ENCODE assay signal across 27 cellular contexts in genomic region chr1:169588112-169588511, GRCh38. TPM values are rescaled to one million over a fixed set of nuclear protein-coding genes. Genes with fewer than 3 reads are reported as not detected.
DNase-seq lines count a peak whose midpoint lies in the region; ATAC-seq, FAIRE-seq and TF ChIP-seq lines count a peak whose summit lies in the region.
"Had no signal": no experiment of that assay in that cellular context is flagged by ENCODE, and none has a peak within 500 bp of the region (broad histone marks: within the 10 kb centered on the region; RNA-seq: fewer than 3 reads in every experiment).

No MANE protein-coding gene starts in this region.

- no peak for ATAC-seq in activated CD8-positive, alpha-beta T cell treated with anti-CD3 and anti-CD28 coated beads for 36 hours
- ATAC-seq in activated CD8-positive, alpha-beta T cell treated with anti-CD3 and anti-CD28 coated beads, Interleukin-2, amount 10 ng/mL, durations not matched to agents 7 days and 5 days = no peak
- ATAC-seq in T-helper 17 cell (no peak), HepG2 (peak; percentile 32)
- ATAC-seq: K562 had no signal

- H3K4me1 ChIP-seq in HepG2 (ENCODE audit: insufficient read depth, low read length) = peaks cover 42% of the 10 kb centered on the region
- H3K4me1 ChIP-seq: SJCRH30 had no signal

- peaks cover 3% of the 10 kb centered on the region for H3K36me3 Mint-ChIP-seq in activated CD8-positive, alpha-beta T cell treated with anti-CD3 and anti-CD28 coated beads for 36 hours (ENCODE audit: low read depth)
- H3K36me3 Mint-ChIP-seq in activated CD8-positive, alpha-beta T cell treated with anti-CD3 and anti-CD28 coated beads, Interleukin-2, amount 10 ng/mL, durations not matched to agents 7 days and 5 days (ENCODE audit: low read depth) = no peaks in the 10 kb centered on the region
- H3K36me3 Mint-ChIP-seq in T-helper 17 cell (ENCODE audit: low read depth) = no peaks in the 10 kb centered on the region
- H3K36me3 Mint-ChIP-seq: CD4-positive, alpha-beta memory T cell had no signal

- no peak overlapping the region for H3K4me3 ChIP-seq in HepG2 (replicated peaks in 1 of 3; ENCODE audit: insufficient read depth in 1 of 3, low read depth in 2 of 3, low read length in 3 of 3)
- H3K4me3 ChIP-seq: K562, MG63, SJCRH30 had no signal

- H3K79me2 ChIP-seq in HepG2 (ENCODE audit: insufficient read depth, low read length) = peaks cover 32% of the 10 kb centered on the region

- H4K20me1 ChIP-seq in HepG2 (ENCODE audit: insufficient read depth, low read length) = no peaks in the 10 kb centered on the region

- H3K9me3 ChIP-seq in T-helper 17 cell (ENCODE audit: control insufficient read depth, low read length, poor library complexity, severe bottlenecking) (no peaks in the 10 kb centered on the region), HepG2 (ENCODE audit: low read length) (no peaks in the 10 kb centered on the region)
- H3K9me3 ChIP-seq: Caco-2, MG63, SJCRH30 had no signal

- 0% methylated on average over 1 of the region's 1 CpG for WGBS in HepG2 (ENCODE audit: low lambda C conversion rate)

- H3K27me3 ChIP-seq in HepG2 (ENCODE audit: control insufficient read depth in 1 of 2, insufficient read depth in 2 of 2, low read length in 2 of 2) = no peaks in the 10 kb centered on the region; a peak in 1 of 5 replicates

- peak; percentile 84 for FAIRE-seq in HepG2 (lab: Jason Lieb, UNC)
- FAIRE-seq in H54 (lab: Jason Lieb, UNC) = no peak
- FAIRE-seq: GM12891, K562, RCC 7860 had no signal

- TF ChIP-seq CTCF in activated CD8-positive, alpha-beta T cell treated with anti-CD3 and anti-CD28 coated beads for 36 hours (IDR thresholded peaks at IDR 0.05) = no peak
- TF ChIP-seq CTCF in HepG2 (CRISPR knock-in tag; IDR thresholded peaks at IDR 0.05) = no peak

- peak overlapping the region; percentile 98 for H3K4me2 ChIP-seq in HepG2 (ENCODE audit: low read depth, low read length)

- CTCF ChIA-PET in activated CD8-positive, alpha-beta T cell treated with anti-CD3 and anti-CD28 coated beads for 36 hours (lab: Charles Lee) = interaction anchor here (2.1 kb wide), 1 partner anchor 124 kb away, joined by 13 read pairs; no protein-coding TSS in a partner anchor
- CTCF ChIA-PET in activated CD8-positive, alpha-beta T cell treated with anti-CD3 and anti-CD28 coated beads, Interleukin-2, amount 10 ng/mL, durations not matched to agents 7 days and 5 days (lab: Charles Lee) = interaction anchor here (1.4 to 1.5 kb wide), 2 partner anchors 14 to 124 kb away, joined by 3 read pairs; no protein-coding TSS in a partner anchor
- CTCF ChIA-PET in HepG2 (lab: Yijun Ruan, JAX; ENCODE audit: low intra/inter-chr PET ratio, low total read pairs) = interaction anchor here (1.4 kb wide), 1 partner anchor 38 kb away, joined by 10 read pairs; no protein-coding TSS in a partner anchor

- H3K36me3 ChIP-seq in HepG2 (replicated peaks in 1 of 2; ENCODE audit: control insufficient read depth in 1 of 2, insufficient read depth in 2 of 2, low read length in 2 of 2) = no peaks in the 10 kb centered on the region; a peak in 1 of 5 replicates
- H3K36me3 ChIP-seq: MG63, SJCRH30 had no signal

- peak in 1 of 2 experiments; percentile 76; a peak in 1 of 4 replicates for TF ChIP-seq EP300 in HepG2 (IDR thresholded peaks at IDR 0.05; ENCODE audit: low read depth in 2 of 2, low read length in 2 of 2)
- no peak for TF ChIP-seq EP300 in HepG2 (CRISPR knock-in tag; IDR thresholded peaks at IDR 0.05; ENCODE audit: borderline replicate concordance)

- peak overlapping the region; percentile 69 for H3K27ac Mint-ChIP-seq in activated CD8-positive, alpha-beta T cell treated with anti-CD3 and anti-CD28 coated beads for 36 hours
- H3K27ac Mint-ChIP-seq in activated CD8-positive, alpha-beta T cell treated with anti-CD3 and anti-CD28 coated beads, Interleukin-2, amount 10 ng/mL, durations not matched to agents 7 days and 5 days = no peak overlapping the region
- peak overlapping the region; percentile 85 for H3K27ac Mint-ChIP-seq in T-helper 17 cell
- H3K27ac Mint-ChIP-seq: H9, HFFc6 had no signal

- peak overlapping the region; percentile 95 for H3K27ac ChIP-seq in HepG2 (ENCODE audit: extremely low read length, insufficient read depth, low read length)
- H3K27ac ChIP-seq: SJCRH30 had no signal

- DNase-seq in activated CD8-positive, alpha-beta T cell treated with anti-CD3 and anti-CD28 coated beads for 36 hours = no peak
- DNase-seq in activated CD8-positive, alpha-beta T cell treated with anti-CD3 and anti-CD28 coated beads, Interleukin-2, amount 10 ng/mL, durations not matched to agents 7 days and 5 days = no peak
- DNase-seq in HuH-7.5 (ENCODE audit: low spot score) = peak; percentile 18
- DNase-seq in T-helper 17 cell = no peak
- peak; percentile 91 for DNase-seq in HepG2 (ENCODE audit: low spot score)
- DNase-seq in H54 (ENCODE audit: insufficient read length, low spot score) = no peak
- DNase-seq in AG08396 (ENCODE audit: low spot score) = no peak
- DNase-seq: Caco-2; CD4-positive, alpha-beta memory T cell; DMS 273 treated with DMSO at 0.1 percent for 48 hours; DMS79 treated with DMSO at 0.1 percent for 48 hours; H9; HFFc6; MG63; NCI-H1417; NCI-H1694 treated with DMSO at 0.1 percent for 48 hours; NCI-H2081 treated with DMSO at 0.1 percent for 48 hours; NCI-H2171 treated with DMSO at 0.1 percent for 48 hours; NCI-H524 treated with DMSO at 0.1 percent for 48 hours; OCI-M1; SJCRH30 had no signal

- H3K4me1 Mint-ChIP-seq in activated CD8-positive, alpha-beta T cell treated with anti-CD3 and anti-CD28 coated beads for 36 hours (ENCODE audit: low read depth) = peaks cover 79% of the 10 kb centered on the region
- peaks cover 51% of the 10 kb centered on the region for H3K4me1 Mint-ChIP-seq in activated CD8-positive, alpha-beta T cell treated with anti-CD3 and anti-CD28 coated beads, Interleukin-2, amount 10 ng/mL, durations not matched to agents 7 days and 5 days (ENCODE audit: low read depth)
- H3K4me1 Mint-ChIP-seq in T-helper 17 cell = peaks cover 24% of the 10 kb centered on the region

- TF ChIP-seq RAD21 in HepG2 (CRISPR knock-in tag; IDR thresholded peaks at IDR 0.05) = no peak

- H3K4me3 Mint-ChIP-seq in activated CD8-positive, alpha-beta T cell treated with anti-CD3 and anti-CD28 coated beads for 36 hours = no peak overlapping the region
- H3K4me3 Mint-ChIP-seq in activated CD8-positive, alpha-beta T cell treated with anti-CD3 and anti-CD28 coated beads, Interleukin-2, amount 10 ng/mL, durations not matched to agents 7 days and 5 days = no peak overlapping the region
- H3K4me3 Mint-ChIP-seq in T-helper 17 cell = no peak overlapping the region
- H3K4me3 Mint-ChIP-seq: H9, HFFc6 had no signal

- in situ Hi-C loops in HepG2 (cut with HindIII; ENCODE audit: extremely low pct_ligation_motif_present, low pct_unique_long_range_greater_than_20kb) = no loop called here

- TF ChIP-seq POLR2A in HepG2 (IDR thresholded peaks at IDR 0.05; ENCODE audit: insufficient read depth in 1 of 2, low read depth in 2 of 2, low read length in 2 of 2) = no peak
- TF ChIP-seq POLR2A in H54 (IDR thresholded peaks at IDR 0.05; ENCODE audit: low read depth, low read length) = no peak

- H2AFZ ChIP-seq in HepG2 (ENCODE audit: low read length) = no peak overlapping the region

- no TSS peak for BruUV-seq in HepG2 (replicated peaks; lab: Mats Ljungman, UMichigan)

- intact Hi-C loops in activated CD8-positive, alpha-beta T cell treated with anti-CD3 and anti-CD28 coated beads for 36 hours (cut with micrococcal nuclease) = loop anchor here (5.0 kb wide), 3 partner anchors 101 to 124 kb away; partner anchors contain the start of genes SELL and SLC19A2
- intact Hi-C loops in HepG2 (cut with micrococcal nuclease; ENCODE audit: unreplicated experiment) = loop anchor here (5.0 kb wide), 2 partner anchors 121 to 304 kb away; partner anchors contain the start of gene SCYL3

- H3K9me3 Mint-ChIP-seq in activated CD8-positive, alpha-beta T cell treated with anti-CD3 and anti-CD28 coated beads for 36 hours = no peaks in the 10 kb centered on the region
- no peaks in the 10 kb centered on the region for H3K9me3 Mint-ChIP-seq in activated CD8-positive, alpha-beta T cell treated with anti-CD3 and anti-CD28 coated beads, Interleukin-2, amount 10 ng/mL, durations not matched to agents 7 days and 5 days (ENCODE audit: insufficient read depth)
- H3K9me3 Mint-ChIP-seq: CD4-positive, alpha-beta memory T cell; H9; HFFc6 had no signal

- POLR2A ChIA-PET in activated CD8-positive, alpha-beta T cell treated with anti-CD3 and anti-CD28 coated beads for 36 hours (lab: Charles Lee) = no interaction called here
- POLR2A ChIA-PET in activated CD8-positive, alpha-beta T cell treated with anti-CD3 and anti-CD28 coated beads, Interleukin-2, amount 10 ng/mL, durations not matched to agents 7 days and 5 days (lab: Charles Lee) = no interaction called here
- POLR2A ChIA-PET in HepG2 (lab: Yijun Ruan, JAX) = no interaction called here

- no peak overlapping the region for H3K9ac ChIP-seq in HepG2 (ENCODE audit: insufficient read depth, low read depth, low read length)

- no peaks in the 10 kb centered on the region for H3K27me3 Mint-ChIP-seq in activated CD8-positive, alpha-beta T cell treated with anti-CD3 and anti-CD28 coated beads for 36 hours
- no peaks in the 10 kb centered on the region for H3K27me3 Mint-ChIP-seq in activated CD8-positive, alpha-beta T cell treated with anti-CD3 and anti-CD28 coated beads, Interleukin-2, amount 10 ng/mL, durations not matched to agents 7 days and 5 days (ENCODE audit: low read depth)
- peaks cover 21% of the 10 kb centered on the region for H3K27me3 Mint-ChIP-seq in T-helper 17 cell

RNA-seq across cellular contexts. Expression of gene F5, which starts 1.8 kb away (rescaled TPM):
- total RNA-seq in activated CD8-positive, alpha-beta T cell treated with anti-CD3 and anti-CD28 coated beads for 36 hours = 10 to 100 TPM; 20.7 to 23.3 TPM
- total RNA-seq in activated CD8-positive, alpha-beta T cell treated with anti-CD3 and anti-CD28 coated beads, Interleukin-2, amount 10 ng/mL, durations not matched to agents 7 days and 5 days = 1 to 10 TPM; 1.4 to 1.6 TPM
- 10 to 100 TPM; 24.3 to 33.0 TPM for total RNA-seq in T-helper 17 cell
- 38.3 and 38.5 TPM in 2 replicates for total RNA-seq in HepG2 (2016; rRNA removed; fragmentation: Illumina TruSeq; extraction: Trizol)
- total RNA-seq in HepG2 (2016; cell fraction: cytosol; rRNA removed; fragmentation: Illumina TruSeq; extraction: Trizol; ENCODE audit: low read depth) = 6.6 and 9.4 TPM in 2 replicates
- 33.8 and 35.2 TPM in 2 replicates for total RNA-seq in HepG2 (2016; cell fraction: insoluble cytoplasmic fraction; rRNA removed; fragmentation: Illumina TruSeq; extraction: Trizol)
- 11.9 and 15.3 TPM in 2 replicates for total RNA-seq in HepG2 (2016; cell fraction: membrane; rRNA removed; fragmentation: Illumina TruSeq; extraction: Trizol)
- total RNA-seq in HepG2 (2016; cell fraction: nucleus; rRNA removed; fragmentation: Illumina TruSeq; extraction: Trizol) = 102 and 119 TPM in 2 replicates
- 64.0 and 65.5 TPM in 2 replicates for polyA plus RNA-seq in HepG2 (2011; rRNA removed)
- polyA plus RNA-seq in HepG2 (2011; cell fraction: cytosol; rRNA removed) = 20.1 and 37.4 TPM in 2 replicates
- polyA plus RNA-seq in HepG2 (2011; cell fraction: nucleus; rRNA removed) = 61.3 and 88.6 TPM in 2 replicates
- polyA plus RNA-seq in HepG2 (2012) = 145 and 175 TPM in 2 replicates
- 5.8 and 7.1 TPM in 2 replicates for polyA plus RNA-seq in HepG2 (2016; cell fraction: cytosol; fragmentation: Illumina TruSeq; extraction: Trizol; ENCODE audit: low read depth)
- 50.8 and 58.7 TPM in 2 replicates for polyA plus RNA-seq in HepG2 (2016; cell fraction: insoluble cytoplasmic fraction; fragmentation: Illumina TruSeq; extraction: Trizol; ENCODE audit: low read depth)
- 13.1 and 13.9 TPM in 2 replicates for polyA plus RNA-seq in HepG2 (2016; cell fraction: membrane; fragmentation: Illumina TruSeq; extraction: Trizol; ENCODE audit: low read depth)
- polyA plus RNA-seq in HepG2 (2016; cell fraction: nucleus; fragmentation: Illumina TruSeq; extraction: Trizol; ENCODE audit: insufficient read depth, low read depth) = 177 and 188 TPM in 2 replicates
- polyA minus RNA-seq in HepG2 (2011; rRNA and poly(A)+ RNA removed; ENCODE audit: low replicate concordance) = 0.02 and 35.4 TPM in 2 replicates
- polyA minus RNA-seq in HepG2 (2011; cell fraction: cytosol; rRNA and poly(A)+ RNA removed) = 46.0 and 76.1 TPM in 2 replicates
- 133 and 175 TPM in 2 replicates for polyA minus RNA-seq in HepG2 (2011; cell fraction: nucleus; rRNA and poly(A)+ RNA removed)
- total RNA-seq: A673, HFFc6, LHCN-M2, SJCRH30 had no signal
- polyA plus RNA-seq: BJ had no signal

RNA-seq across cellular contexts. Expression of gene SELP, which starts 41.8 kb away (rescaled TPM):
- total RNA-seq in activated CD8-positive, alpha-beta T cell treated with anti-CD3 and anti-CD28 coated beads for 36 hours = under 1 TPM; 0.50 to 0.81 TPM
- under 1 TPM in 1 of 2 experiments, not detected in 1; 0.13 TPM for total RNA-seq in activated CD8-positive, alpha-beta T cell treated with anti-CD3 and anti-CD28 coated beads, Interleukin-2, amount 10 ng/mL, durations not matched to agents 7 days and 5 days
- total RNA-seq in T-helper 17 cell (10 to 100 TPM in 1 of 2 donors, 1 to 10 TPM in 1; 2.3 to 35.4 TPM), HepG2 (2016; rRNA removed; fragmentation: Illumina TruSeq; extraction: Trizol) (not detected in 2 replicates)
- total RNA-seq in HepG2 (2016; cell fraction: cytosol; rRNA removed; fragmentation: Illumina TruSeq; extraction: Trizol; ENCODE audit: low read depth) = not detected in 2 replicates
- total RNA-seq in HepG2 (2016; cell fraction: insoluble cytoplasmic fraction; rRNA removed; fragmentation: Illumina TruSeq; extraction: Trizol) = not detected in 2 replicates
- total RNA-seq in HepG2 (2016; cell fraction: membrane; rRNA removed; fragmentation: Illumina TruSeq; extraction: Trizol) = not detected in 2 replicates
- not detected in 2 replicates for total RNA-seq in HepG2 (2016; cell fraction: nucleus; rRNA removed; fragmentation: Illumina TruSeq; extraction: Trizol)
- 0.11 TPM in 1 of 2 replicates, not detected in the other for polyA plus RNA-seq in HepG2 (2011; rRNA removed)
- polyA plus RNA-seq in HepG2 (2011; cell fraction: cytosol; rRNA removed) = not detected in 2 replicates
- not detected in 2 replicates for polyA plus RNA-seq in HepG2 (2011; cell fraction: nucleus; rRNA removed)
- polyA plus RNA-seq in HepG2 (2012) = not detected in 2 replicates
- not detected in 2 replicates for polyA plus RNA-seq in HepG2 (2016; cell fraction: cytosol; fragmentation: Illumina TruSeq; extraction: Trizol; ENCODE audit: low read depth)
- polyA plus RNA-seq in HepG2 (2016; cell fraction: insoluble cytoplasmic fraction; fragmentation: Illumina TruSeq; extraction: Trizol; ENCODE audit: low read depth) = not detected in 2 replicates
- not detected in 2 replicates for polyA plus RNA-seq in HepG2 (2016; cell fraction: membrane; fragmentation: Illumina TruSeq; extraction: Trizol; ENCODE audit: low read depth)
- not detected in 2 replicates for polyA plus RNA-seq in HepG2 (2016; cell fraction: nucleus; fragmentation: Illumina TruSeq; extraction: Trizol; ENCODE audit: insufficient read depth, low read depth)
- polyA minus RNA-seq in HepG2 (2011; rRNA and poly(A)+ RNA removed; ENCODE audit: low replicate concordance) = not detected in 2 replicates
- not detected in 2 replicates for polyA minus RNA-seq in HepG2 (2011; cell fraction: cytosol; rRNA and poly(A)+ RNA removed)
- polyA minus RNA-seq in HepG2 (2011; cell fraction: nucleus; rRNA and poly(A)+ RNA removed) = not detected in 2 replicates
- total RNA-seq: A673, Caco-2, H9, HFFc6, K562, LHCN-M2, SJCRH30 had no signal
- polyA plus RNA-seq: BJ, K562 had no signal

Comparison
In these comparisons a context has a peak if more than half of its experiments do, and no peak if none do; other contexts are left out.
1. DNase-seq: peak in HuH-7.5 (single experiment) and HepG2 (single experiment); none in activated CD8-positive, alpha-beta T cell treated with anti-CD3 and anti-CD28 coated beads for 36 hours (single experiment), activated CD8-positive, alpha-beta T cell treated with anti-CD3 and anti-CD28 coated beads, Interleukin-2, amount 10 ng/mL, durations not matched to agents 7 days and 5 days (single experiment), T-helper 17 cell (0 of 3), H54 (single experiment) and AG08396 (single experiment).